ENCODE assay signal across 1 cellular context in genomic region chr6:17714879-17715860, GRCh38.
TF ChIP-seq lines count a peak whose summit lies in the region.

No MANE protein-coding gene starts in this region.

TF ChIP-seq in HEK293, 187 proteins besides CTCF, POLR2A, EP300 and RAD21 (continued from another document and continues in another):
- TF ChIP-seq ZNF518A (tag by site-specific recombination; conservative IDR thresholded peaks at IDR 0.05; ENCODE audit: low read depth), result peak; percentile 48
- no peak for TF ChIP-seq ZNF132 (tag by site-specific recombination; IDR thresholded peaks at IDR 0.05; ENCODE audit: borderline replicate concordance)
- peak; percentile 58 for TF ChIP-seq PATZ1 (tag by site-specific recombination; IDR thresholded peaks at IDR 0.05)
- no peak for TF ChIP-seq PBX3 (CRISPR knock-in tag; IDR thresholded peaks at IDR 0.05)
- peak; percentile 88 for TF ChIP-seq KLF17 (tag by site-specific recombination; IDR thresholded peaks at IDR 0.05)
- peak; percentile 45; the same call in 1 of the 2 replicates for TF ChIP-seq ZNF10 (tag by site-specific recombination; IDR thresholded peaks at IDR 0.05)
- TF ChIP-seq ZNF658 (tag by site-specific recombination; IDR thresholded peaks at IDR 0.05), result no peak
- peak; percentile 42; the same call in 1 of the 2 replicates for TF ChIP-seq ZNF24 (tag by site-specific recombination; IDR thresholded peaks at IDR 0.05)
- no peak for TF ChIP-seq EGR2 (tag by site-specific recombination; IDR thresholded peaks at IDR 0.05; ENCODE audit: low read depth)
- no peak for TF ChIP-seq ZNF239 (tag by site-specific recombination; IDR thresholded peaks at IDR 0.05)
- peak; percentile 86 for TF ChIP-seq ZNF660 (tag by site-specific recombination; IDR thresholded peaks at IDR 0.05)
- no peak for TF ChIP-seq AEBP2 (tag by site-specific recombination; IDR thresholded peaks at IDR 0.05; ENCODE audit: borderline replicate concordance)
- no peak for TF ChIP-seq ELK4 (IDR thresholded peaks at IDR 0.05; ENCODE audit: borderline replicate concordance, low read depth, low read length)
- peak; percentile 28; the same call in 1 of the 2 replicates for TF ChIP-seq ZBTB17 (tag by site-specific recombination; IDR thresholded peaks at IDR 0.05)
- 0 out of 2 replicates have a peak, but pooled peaks have one; percentile 23 for TF ChIP-seq ZNF398 (tag by site-specific recombination; IDR thresholded peaks at IDR 0.05)
- no peak for TF ChIP-seq ZNF549 (tag by site-specific recombination; IDR thresholded peaks at IDR 0.05)
- no peak for TF ChIP-seq ZNF707 (tag by site-specific recombination; IDR thresholded peaks at IDR 0.05)
- TF ChIP-seq ATF2 (tag by site-specific recombination; IDR thresholded peaks at IDR 0.05; ENCODE audit: low read depth), result no peak
- no peak for TF ChIP-seq ZBTB44 (tag by site-specific recombination; IDR thresholded peaks at IDR 0.05)
- TF ChIP-seq ZBTB21 (tag by site-specific recombination; IDR thresholded peaks at IDR 0.05), result peak; percentile 77; the same call in 1 of the 2 replicates
- no peak for TF ChIP-seq ZNF416 (tag by site-specific recombination; IDR thresholded peaks at IDR 0.05)
- TF ChIP-seq ZNF639 (tag by site-specific recombination; IDR thresholded peaks at IDR 0.05), result peak; percentile 75; the same call in 1 of the 2 replicates
- peak; percentile 55; the same call in 1 of the 2 replicates for TF ChIP-seq ZNF366 (tag by site-specific recombination; conservative IDR thresholded peaks at IDR 0.05)
- TF ChIP-seq PRDM6 (tag by site-specific recombination; IDR thresholded peaks at IDR 0.05), result peak; percentile 68
- no peak for TF ChIP-seq ZIC2 (tag by site-specific recombination; IDR thresholded peaks at IDR 0.05)
- peak; percentile 52; the same call in 1 of the 2 replicates for TF ChIP-seq OSR2 (tag by site-specific recombination; IDR thresholded peaks at IDR 0.05)
- no peak for TF ChIP-seq ZBTB26 (tag by site-specific recombination; optimal IDR thresholded peaks at IDR 0.05)
- peak; percentile 65 for TF ChIP-seq ZEB2 (tag by site-specific recombination; IDR thresholded peaks at IDR 0.05)
